In the genomic region with DNA sequence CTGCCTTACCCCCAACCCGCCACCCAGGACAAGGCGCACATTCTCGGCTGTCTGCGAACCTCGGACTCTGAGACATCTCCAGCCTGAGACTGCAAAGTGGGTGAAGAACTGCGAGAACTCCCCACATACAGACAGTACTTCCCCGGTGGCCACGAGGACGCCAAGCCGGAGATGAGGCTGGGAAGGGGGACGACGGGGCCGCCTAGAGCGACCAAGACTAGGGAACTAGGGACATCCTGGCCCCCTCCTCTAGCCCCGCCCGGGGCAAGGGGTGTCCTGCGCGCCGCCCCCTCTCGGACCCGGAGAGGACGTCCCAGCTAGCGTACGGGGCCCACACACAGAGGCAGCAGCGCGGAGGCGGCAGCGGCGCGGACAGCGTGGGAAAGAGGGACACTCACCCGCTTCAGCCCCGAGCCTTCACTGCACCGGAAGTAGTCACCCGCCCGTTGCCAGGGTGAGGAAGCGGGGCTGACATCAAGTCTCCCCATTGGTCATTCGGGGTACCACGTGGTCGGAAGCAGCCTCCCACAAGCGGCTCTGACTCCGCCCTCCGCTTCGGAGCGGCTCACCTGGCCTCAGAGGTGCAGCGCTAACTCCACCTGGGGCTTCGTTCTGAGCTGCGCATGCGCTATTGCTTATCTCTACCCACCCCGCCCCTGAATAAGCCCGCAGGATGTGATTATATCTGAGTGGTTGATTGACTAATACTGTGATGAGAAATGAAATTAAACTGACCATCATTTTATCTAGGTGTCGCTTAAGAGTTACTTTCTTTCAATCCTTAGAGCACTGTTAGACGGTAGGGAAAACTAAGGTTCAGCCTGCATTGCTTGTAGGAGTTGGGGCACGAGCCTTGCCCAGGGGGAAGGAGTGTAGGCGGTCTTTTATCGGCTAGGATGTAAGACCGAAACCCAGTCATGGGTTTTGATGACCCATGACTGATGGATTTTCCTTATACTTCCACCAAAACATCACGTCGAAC, we compare ENCODE assay signal across 1 cellular context.
TF ChIP-seq lines count a peak whose summit lies in the region.

A gene with protein sequence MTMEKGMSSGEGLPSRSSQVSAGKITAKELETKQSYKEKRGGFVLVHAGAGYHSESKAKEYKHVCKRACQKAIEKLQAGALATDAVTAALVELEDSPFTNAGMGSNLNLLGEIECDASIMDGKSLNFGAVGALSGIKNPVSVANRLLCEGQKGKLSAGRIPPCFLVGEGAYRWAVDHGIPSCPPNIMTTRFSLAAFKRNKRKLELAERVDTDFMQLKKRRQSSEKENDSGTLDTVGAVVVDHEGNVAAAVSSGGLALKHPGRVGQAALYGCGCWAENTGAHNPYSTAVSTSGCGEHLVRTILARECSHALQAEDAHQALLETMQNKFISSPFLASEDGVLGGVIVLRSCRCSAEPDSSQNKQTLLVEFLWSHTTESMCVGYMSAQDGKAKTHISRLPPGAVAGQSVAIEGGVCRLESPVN (minus strand): TSS at position 437 of the 982 bp plus-strand sequence. CDS start 8,854 bp downstream, outside the sequence.

TF ChIP-seq in HepG2, 621 proteins besides CTCF, POLR2A, EP300 and RAD21 (continued from another document and continues in another):
- TF ChIP-seq KIAA2018 (CRISPR knock-in tag; IDR thresholded peaks at IDR 0.05; ENCODE audit: borderline replicate concordance) (no peak), MEIS1 (CRISPR knock-in tag; IDR thresholded peaks at IDR 0.05; ENCODE audit: borderline replicate concordance) (peak; percentile 95; the same call in 1 of the 2 replicates), CENPBD1 (CRISPR knock-in tag; IDR thresholded peaks at IDR 0.05; ENCODE audit: borderline replicate concordance, low read depth) (no peak), ZFP82 (CRISPR knock-in tag; IDR thresholded peaks at IDR 0.05; ENCODE audit: borderline replicate concordance) (no peak), ZNF616 (CRISPR knock-in tag; IDR thresholded peaks at IDR 0.05; ENCODE audit: low read depth) (no peak), TIGD3 (CRISPR knock-in tag; IDR thresholded peaks at IDR 0.05; ENCODE audit: borderline replicate concordance) (peak; percentile 67; the same call in 1 of the 2 replicates), ATM (IDR thresholded peaks at IDR 0.05; ENCODE audit: borderline replicate concordance) (no peak), PREB (CRISPR knock-in tag; IDR thresholded peaks at IDR 0.05) (no peak), ZBTB7A (CRISPR knock-in tag; IDR thresholded peaks at IDR 0.05) (peak; percentile 89), ZNF780A (CRISPR knock-in tag; IDR thresholded peaks at IDR 0.05) (no peak), GATAD1 (CRISPR knock-in tag; IDR thresholded peaks at IDR 0.05) (peak; percentile 92), FOXA1 (IDR thresholded peaks at IDR 0.05) (no peak), FOXA1 (CRISPR knock-in tag; IDR thresholded peaks at IDR 0.05) (0 out of 2 replicates have a peak, but pooled peaks have one; percentile 2), MTA1 (CRISPR knock-in tag; IDR thresholded peaks at IDR 0.05; ENCODE audit: borderline replicate concordance) (peak; percentile 96; the same call in 1 of the 2 replicates), GATAD2A (CRISPR knock-in tag; IDR thresholded peaks at IDR 0.05) (peak; percentile 50; the same call in 1 of the 2 replicates), ZKSCAN8 (CRISPR knock-in tag; IDR thresholded peaks at IDR 0.05; ENCODE audit: borderline replicate concordance) (no peak; the same call in 1 of the 2 replicates), ZZZ3 (CRISPR knock-in tag; IDR thresholded peaks at IDR 0.05; ENCODE audit: borderline replicate concordance) (peak; percentile 87; the same call in 1 of the 2 replicates), ZNF710 (CRISPR knock-in tag; IDR thresholded peaks at IDR 0.05; ENCODE audit: borderline replicate concordance) (peak; percentile 74; the same call in 1 of the 2 replicates), HNF4A (CRISPR knock-in tag; IDR thresholded peaks at IDR 0.05) (no peak), ZNF614 (CRISPR knock-in tag; IDR thresholded peaks at IDR 0.05; ENCODE audit: borderline replicate concordance) (no peak; the same call in 1 of the 2 replicates), ZMAT3 (CRISPR knock-in tag; conservative IDR thresholded peaks at IDR 0.05) (peak; percentile 72; the same call in 1 of the 2 replicates), NFE2L2 (IDR thresholded peaks at IDR 0.05; ENCODE audit: low read length) (no peak), ZSCAN12 (CRISPR knock-in tag; IDR thresholded peaks at IDR 0.05) (no peak), ZNF232 (CRISPR knock-in tag; IDR thresholded peaks at IDR 0.05; ENCODE audit: borderline replicate concordance) (no peak), HDAC1 (CRISPR knock-in tag; IDR thresholded peaks at IDR 0.05) (peak; percentile 98), HIVEP1 (CRISPR knock-in tag; IDR thresholded peaks at IDR 0.05) (peak; percentile 92), ZNF263 (CRISPR knock-in tag; IDR thresholded peaks at IDR 0.05) (peak; percentile 66), ZNF224 (CRISPR knock-in tag; IDR thresholded peaks at IDR 0.05) (peak; percentile 79; the same call in 1 of the 2 replicates), SMAD1 (CRISPR knock-in tag; IDR thresholded peaks at IDR 0.05; ENCODE audit: borderline replicate concordance, low read depth) (peak; percentile 91; the same call in 1 of the 2 replicates)
- TF ChIP-seq, protein P1, sequence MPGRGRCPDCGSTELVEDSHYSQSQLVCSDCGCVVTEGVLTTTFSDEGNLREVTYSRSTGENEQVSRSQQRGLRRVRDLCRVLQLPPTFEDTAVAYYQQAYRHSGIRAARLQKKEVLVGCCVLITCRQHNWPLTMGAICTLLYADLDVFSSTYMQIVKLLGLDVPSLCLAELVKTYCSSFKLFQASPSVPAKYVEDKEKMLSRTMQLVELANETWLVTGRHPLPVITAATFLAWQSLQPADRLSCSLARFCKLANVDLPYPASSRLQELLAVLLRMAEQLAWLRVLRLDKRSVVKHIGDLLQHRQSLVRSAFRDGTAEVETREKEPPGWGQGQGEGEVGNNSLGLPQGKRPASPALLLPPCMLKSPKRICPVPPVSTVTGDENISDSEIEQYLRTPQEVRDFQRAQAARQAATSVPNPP (CRISPR knock-in tag; IDR thresholded peaks at IDR 0.05), result no peak; the same call in 1 of the 2 replicates
- TF ChIP-seq, protein P2, sequence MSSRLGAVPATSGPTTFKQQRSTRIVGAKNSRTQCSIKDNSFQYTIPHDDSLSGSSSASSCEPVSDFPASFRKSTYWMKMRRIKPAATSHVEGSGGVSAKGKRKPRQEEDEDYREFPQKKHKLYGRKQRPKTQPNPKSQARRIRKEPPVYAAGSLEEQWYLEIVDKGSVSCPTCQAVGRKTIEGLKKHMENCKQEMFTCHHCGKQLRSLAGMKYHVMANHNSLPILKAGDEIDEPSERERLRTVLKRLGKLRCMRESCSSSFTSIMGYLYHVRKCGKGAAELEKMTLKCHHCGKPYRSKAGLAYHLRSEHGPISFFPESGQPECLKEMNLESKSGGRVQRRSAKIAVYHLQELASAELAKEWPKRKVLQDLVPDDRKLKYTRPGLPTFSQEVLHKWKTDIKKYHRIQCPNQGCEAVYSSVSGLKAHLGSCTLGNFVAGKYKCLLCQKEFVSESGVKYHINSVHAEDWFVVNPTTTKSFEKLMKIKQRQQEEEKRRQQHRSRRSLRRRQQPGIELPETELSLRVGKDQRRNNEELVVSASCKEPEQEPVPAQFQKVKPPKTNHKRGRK (CRISPR knock-in tag; IDR thresholded peaks at IDR 0.05), result no peak
- TF ChIP-seq, protein P3, sequence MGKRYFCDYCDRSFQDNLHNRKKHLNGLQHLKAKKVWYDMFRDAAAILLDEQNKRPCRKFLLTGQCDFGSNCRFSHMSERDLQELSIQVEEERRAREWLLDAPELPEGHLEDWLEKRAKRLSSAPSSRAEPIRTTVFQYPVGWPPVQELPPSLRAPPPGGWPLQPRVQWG (CRISPR knock-in tag; IDR thresholded peaks at IDR 0.05; ENCODE audit: borderline replicate concordance, low read depth), result no peak
- TF ChIP-seq, protein P4, sequence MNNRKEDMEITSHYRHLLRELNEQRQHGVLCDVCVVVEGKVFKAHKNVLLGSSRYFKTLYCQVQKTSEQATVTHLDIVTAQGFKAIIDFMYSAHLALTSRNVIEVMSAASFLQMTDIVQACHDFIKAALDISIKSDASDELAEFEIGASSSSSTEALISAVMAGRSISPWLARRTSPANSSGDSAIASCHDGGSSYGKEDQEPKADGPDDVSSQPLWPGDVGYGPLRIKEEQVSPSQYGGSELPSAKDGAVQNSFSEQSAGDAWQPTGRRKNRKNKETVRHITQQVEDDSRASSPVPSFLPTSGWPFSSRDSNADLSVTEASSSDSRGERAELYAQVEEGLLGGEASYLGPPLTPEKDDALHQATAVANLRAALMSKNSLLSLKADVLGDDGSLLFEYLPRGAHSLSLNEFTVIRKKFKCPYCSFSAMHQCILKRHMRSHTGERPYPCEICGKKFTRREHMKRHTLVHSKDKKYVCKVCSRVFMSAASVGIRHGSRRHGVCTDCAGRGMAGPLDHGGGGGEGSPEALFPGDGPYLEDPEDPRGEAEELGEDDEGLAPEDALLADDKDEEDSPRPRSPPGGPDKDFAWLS (CRISPR knock-in tag; IDR thresholded peaks at IDR 0.05; ENCODE audit: borderline replicate concordance), result peak; percentile 90; the same call in 1 of the 2 replicates
